Comparison of ENCODE assay signal across 1 cellular context in genomic region chr10:80501913-80502521, GRCh38.
TF ChIP-seq lines count a peak whose summit lies in the region.

No MANE protein-coding gene starts in this region.

TF ChIP-seq in HCT116, 20 proteins besides CTCF, POLR2A, EP300 and RAD21 (continued from another document):
- TF ChIP-seq ATF3 (IDR thresholded peaks at IDR 0.05) (no peak), ZBTB33 (IDR thresholded peaks at IDR 0.05; ENCODE audit: extremely low read depth, insufficient replicate concordance, low read length) (no peak), ZFX (IDR thresholded peaks at IDR 0.05) (no peak), CBX3 (IDR thresholded peaks at IDR 0.05; ENCODE audit: low read depth) (no peak), ELF1 (IDR thresholded peaks at IDR 0.05; ENCODE audit: borderline replicate concordance, low read depth) (no peak), REST (IDR thresholded peaks at IDR 0.05; ENCODE audit: low read depth) (no peak), EGR1 (IDR thresholded peaks at IDR 0.05; ENCODE audit: low read depth) (no peak)
